Comparison of ENCODE assay signal across 1 cellular context in the genomic region with DNA sequence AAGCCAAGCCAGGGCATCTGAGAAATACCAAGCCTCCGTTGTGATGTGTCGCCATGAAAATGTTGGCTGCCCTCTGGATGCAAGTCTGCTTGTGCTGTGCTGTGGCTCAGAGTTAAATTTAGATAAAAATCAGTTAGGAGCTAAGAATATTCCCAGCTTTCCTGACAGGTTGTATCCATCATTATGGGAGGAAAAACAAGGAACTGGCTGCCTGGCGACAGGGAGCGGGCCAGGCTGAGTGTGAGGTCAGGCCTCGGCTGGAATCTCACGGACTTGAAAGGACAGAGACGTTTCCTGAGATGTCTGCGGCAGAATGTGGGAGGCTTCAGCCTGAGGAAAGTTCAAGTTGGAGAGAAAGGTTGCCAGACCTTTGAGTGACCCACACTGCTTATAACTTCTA.
TF ChIP-seq lines count a peak whose summit lies in the region.

No MANE protein-coding gene starts in this region.

TF ChIP-seq in H1, 55 proteins besides CTCF, POLR2A, EP300 and RAD21 (continued from another document):
- TF ChIP-seq KDM4A (IDR thresholded peaks at IDR 0.05; ENCODE audit: low read depth, low read length, severe bottlenecking) (no peak), SP1 (IDR thresholded peaks at IDR 0.05; ENCODE audit: low read depth, low read length) (no peak), SUZ12 (IDR thresholded peaks at IDR 0.05; ENCODE audit: low read length) (no peak), SIRT6 (IDR thresholded peaks at IDR 0.05; ENCODE audit: low read length) (no peak)
